ENCODE assay signal across 27 cellular contexts in the genomic region with DNA sequence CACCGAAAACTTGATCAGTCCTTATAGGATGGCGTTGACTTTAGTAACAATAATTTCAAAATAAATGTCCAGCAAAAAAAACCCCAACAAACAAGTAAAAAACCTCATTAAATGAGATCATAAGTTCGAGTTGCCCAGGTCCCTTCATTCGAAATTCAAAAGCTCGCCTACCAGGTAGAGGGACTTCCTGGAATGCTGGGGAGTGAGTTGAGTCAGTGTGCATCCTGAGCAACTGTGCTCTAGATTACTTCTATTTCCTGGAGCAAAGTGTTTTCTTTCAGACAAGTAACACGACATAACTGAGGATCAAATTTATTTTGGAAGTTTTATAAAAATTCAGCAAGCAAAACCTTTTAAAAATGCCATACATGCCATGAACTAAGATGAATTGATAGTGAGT.
"Had no signal": no experiment of that assay in that cellular context is flagged by ENCODE, and none has a peak within 500 bp of the region (broad histone marks: within the 10 kb centered on the region; RNA-seq: fewer than 3 reads in every experiment).

No MANE protein-coding gene starts in this region.

- H3K27me3 ChIP-seq: adrenal gland, ascending aorta, esophagus squamous epithelium, gastroesophageal sphincter, right lobe of liver, stomach, suprapubic skin, tibial nerve had no signal

- H3K36me3 Mint-ChIP-seq: activated naive CD8-positive, alpha-beta T cell; stimulated activated memory B cell treated with anti-CD40 and anti-IgM and Interleukin-4, amounts not matched to agents 10 μg/mL and 1 μg/mL and 100 μg/mL, for 72 hours had no signal

- H3K27ac Mint-ChIP-seq: activated CD4-positive, alpha-beta T cell treated with anti-CD3 and anti-CD28 coated beads, Interleukin-2, amount 10 ng/mL, durations not matched to agents 7 days and 5 days; activated CD8-positive, alpha-beta memory T cell treated with anti-CD3 and anti-CD28 coated beads, Interleukin-2, amount 10 ng/mL, durations not matched to agents 7 days and 5 days; activated CD8-positive, alpha-beta T cell treated with anti-CD3 and anti-CD28 coated beads for 36 hours; activated naive CD8-positive, alpha-beta T cell; activated T-helper 17 cell treated with anti-CD3 and anti-CD28 coated beads, Interleukin-2, amount 50 U/mL, for 72 hours; stimulated activated memory B cell treated with anti-CD40 and anti-IgM and Interleukin-4, amounts not matched to agents 10 μg/mL and 1 μg/mL and 100 μg/mL, for 72 hours had no signal

- ATAC-seq: activated CD8-positive, alpha-beta memory T cell treated with anti-CD3 and anti-CD28 coated beads, Interleukin-2, amount 10 ng/mL, durations not matched to agents 7 days and 5 days; activated CD8-positive, alpha-beta T cell treated with anti-CD3 and anti-CD28 coated beads for 36 hours; activated T-helper 17 cell treated with anti-CD3 and anti-CD28 coated beads, Interleukin-2, amount 50 U/mL, for 72 hours; gastroesophageal sphincter; left cardiac atrium; right lobe of liver; stimulated activated memory B cell treated with anti-CD40 and anti-IgM and Interleukin-4, amounts not matched to agents 10 μg/mL and 1 μg/mL and 100 μg/mL, for 72 hours had no signal

- H3K9me3 Mint-ChIP-seq: activated CD4-positive, alpha-beta T cell treated with anti-CD3 and anti-CD28 coated beads, Interleukin-2, amount 10 ng/mL, durations not matched to agents 7 days and 5 days; activated CD8-positive, alpha-beta T cell treated with anti-CD3 and anti-CD28 coated beads for 36 hours; activated T-helper 17 cell treated with anti-CD3 and anti-CD28 coated beads, Interleukin-2, amount 50 U/mL, for 72 hours; nephron; stimulated activated memory B cell treated with anti-CD40 and anti-IgM and Interleukin-4, amounts not matched to agents 10 μg/mL and 1 μg/mL and 100 μg/mL, for 72 hours had no signal

- H3K36me3 ChIP-seq: adrenal gland, ascending aorta, esophagus squamous epithelium, gastroesophageal sphincter, right lobe of liver, stomach, suprapubic skin, tibial nerve, WERI-Rb-1 had no signal

- H3K27ac ChIP-seq: adrenal gland, ascending aorta, esophagus squamous epithelium, gastroesophageal sphincter, right lobe of liver, stomach, suprapubic skin, tibial nerve, WERI-Rb-1 had no signal

- H3K4me1 ChIP-seq: suprapubic skin had no signal

- H3K27me3 Mint-ChIP-seq: activated naive CD8-positive, alpha-beta T cell; stimulated activated memory B cell treated with anti-CD40 and anti-IgM and Interleukin-4, amounts not matched to agents 10 μg/mL and 1 μg/mL and 100 μg/mL, for 72 hours had no signal

- H3K4me3 Mint-ChIP-seq: activated CD4-positive, alpha-beta T cell treated with anti-CD3 and anti-CD28 coated beads, Interleukin-2, amount 10 ng/mL, durations not matched to agents 7 days and 5 days; activated CD8-positive, alpha-beta memory T cell treated with anti-CD3 and anti-CD28 coated beads, Interleukin-2, amount 10 ng/mL, durations not matched to agents 7 days and 5 days; activated CD8-positive, alpha-beta T cell treated with anti-CD3 and anti-CD28 coated beads for 36 hours; activated naive CD8-positive, alpha-beta T cell; activated T-helper 17 cell treated with anti-CD3 and anti-CD28 coated beads, Interleukin-2, amount 50 U/mL, for 72 hours; nephron; stimulated activated memory B cell treated with anti-CD40 and anti-IgM and Interleukin-4, amounts not matched to agents 10 μg/mL and 1 μg/mL and 100 μg/mL, for 72 hours had no signal

- H3K4me1 Mint-ChIP-seq: activated CD4-positive, alpha-beta T cell treated with anti-CD3 and anti-CD28 coated beads, Interleukin-2, amount 10 ng/mL, durations not matched to agents 7 days and 5 days; activated T-helper 17 cell treated with anti-CD3 and anti-CD28 coated beads, Interleukin-2, amount 50 U/mL, for 72 hours had no signal

- H3K4me3 ChIP-seq: adrenal gland, ascending aorta, esophagus squamous epithelium, gastroesophageal sphincter, right lobe of liver, stomach, suprapubic skin, tibial nerve had no signal

- DNase-seq: activated CD4-positive, alpha-beta T cell treated with anti-CD3 and anti-CD28 coated beads, Interleukin-2, amount 10 ng/mL, durations not matched to agents 7 days and 5 days; activated CD4-positive, CD25-positive, alpha-beta regulatory T cell treated with anti-CD3 and anti-CD28 coated beads, Interleukin-2, amount 50 U/mL, for 72 hours; activated CD8-positive, alpha-beta memory T cell treated with anti-CD3 and anti-CD28 coated beads, Interleukin-2, amount 10 ng/mL, durations not matched to agents 7 days and 5 days; activated CD8-positive, alpha-beta T cell treated with anti-CD3 and anti-CD28 coated beads for 36 hours; adrenal gland; central memory CD4-positive, alpha-beta T cell; esophagus squamous epithelium; head of caudate nucleus; hypothalamus; left cardiac atrium; occipital lobe; posterior cingulate gyrus; right lobe of liver; stimulated activated CD4-positive, alpha-beta T cell treated with anti-CD3 and anti-CD28 coated beads, Interleukin-2, amount 100 ng/mL, for 24 hours; stomach; WERI-Rb-1 had no signal

- H3K9me3 ChIP-seq: adrenal gland, ascending aorta, esophagus squamous epithelium, gastroesophageal sphincter, right lobe of liver, stomach, suprapubic skin, tibial nerve had no signal

- FAIRE-seq: islet of Langerhans, small intestine, TTC549 had no signal
